In genomic region chr1:24866211-24867063, GRCh38 we compare ENCODE assay signal across 18 cellular contexts.
DNase-seq lines count a peak whose midpoint lies in the region; ATAC-seq and TF ChIP-seq lines count a peak whose summit lies in the region.
"Had no signal": no experiment of that assay in that cellular context is flagged by ENCODE, and none has a peak within 500 bp of the region (broad histone marks: within the 10 kb centered on the region; RNA-seq: fewer than 3 reads in every experiment).

No MANE protein-coding gene starts in this region.

- H3K27me3 Mint-ChIP-seq in natural killer cell (ENCODE audit: low read depth in 2 of 2): no peaks in the 10 kb centered on the region
- H3K27me3 Mint-ChIP-seq in natural killer cell treated with Interleukin-12 subunit alpha and Interleukin-12 subunit beta and Interleukin-15 and Interleukin-18, amount 100 ng/mL, for 72 hours: no peaks in the 10 kb centered on the region

- H3K4me3 Mint-ChIP-seq in natural killer cell: no peak overlapping the region
- no peak overlapping the region for H3K4me3 Mint-ChIP-seq in natural killer cell treated with Interleukin-12 subunit alpha and Interleukin-12 subunit beta and Interleukin-15 and Interleukin-18, amount 100 ng/mL, for 72 hours

- ATAC-seq in natural killer cell (no peak), RWPE2 (ENCODE audit: low read depth) (no peak), GM21717 (IDR thresholded peaks at IDR 0.05; ENCODE audit: unreplicated experiment) (no peak)
- no peak for ATAC-seq in natural killer cell treated with Interleukin-12 subunit alpha and Interleukin-12 subunit beta and Interleukin-15 and Interleukin-18, amount 100 ng/mL, for 72 hours

- no peak overlapping the region for H3K27ac ChIP-seq in RWPE2 (ENCODE audit: poor library complexity, severe bottlenecking)
- H3K27ac ChIP-seq: parathyroid adenoma had no signal

- no peaks in the 10 kb centered on the region for H3K27me3 ChIP-seq in RWPE2 (ENCODE audit: insufficient read depth, poor library complexity, severe bottlenecking)

- no peaks in the 10 kb centered on the region for H3K9me3 ChIP-seq in RWPE2 (ENCODE audit: severe bottlenecking)

- H3K36me3 ChIP-seq in RWPE2 (ENCODE audit: low read depth): no peaks in the 10 kb centered on the region

- intact Hi-C loops in natural killer cell (cut with micrococcal nuclease): no loop called here

- H3K36me3 Mint-ChIP-seq in natural killer cell: peaks cover 8% of the 10 kb centered on the region
- H3K36me3 Mint-ChIP-seq in natural killer cell treated with Interleukin-12 subunit alpha and Interleukin-12 subunit beta and Interleukin-15 and Interleukin-18, amount 100 ng/mL, for 72 hours: no peaks in the 10 kb centered on the region

- no peaks in the 10 kb centered on the region for H3K9me3 Mint-ChIP-seq in natural killer cell
- no peaks in the 10 kb centered on the region for H3K9me3 Mint-ChIP-seq in natural killer cell treated with Interleukin-12 subunit alpha and Interleukin-12 subunit beta and Interleukin-15 and Interleukin-18, amount 100 ng/mL, for 72 hours

- no peak overlapping the region for H3K27ac Mint-ChIP-seq in natural killer cell
- peak overlapping the region in 1 of 2 donors; percentile 42 for H3K27ac Mint-ChIP-seq in natural killer cell treated with Interleukin-12 subunit alpha and Interleukin-12 subunit beta and Interleukin-15 and Interleukin-18, amount 100 ng/mL, for 72 hours

- peaks cover 66 to 69% of the 10 kb centered on the region in 2 donors for H3K4me1 Mint-ChIP-seq in natural killer cell
- peaks cover 40 to 54% of the 10 kb centered on the region in 2 donors for H3K4me1 Mint-ChIP-seq in natural killer cell treated with Interleukin-12 subunit alpha and Interleukin-12 subunit beta and Interleukin-15 and Interleukin-18, amount 100 ng/mL, for 72 hours (ENCODE audit: low read depth in 2 of 2)

- H3K4me1 ChIP-seq in RWPE2 (ENCODE audit: insufficient read depth, poor library complexity, severe bottlenecking): no peaks in the 10 kb centered on the region

- TF ChIP-seq CTCF in natural killer cell (IDR thresholded peaks at IDR 0.05): no peak
- no peak for TF ChIP-seq CTCF in RWPE2 (IDR thresholded peaks at IDR 0.05; ENCODE audit: poor library complexity, severe bottlenecking)

- peak; percentile 10 for DNase-seq in natural killer cell
- DNase-seq in natural killer cell treated with Interleukin-12 subunit alpha and Interleukin-12 subunit beta and Interleukin-15 and Interleukin-18, amount 100 ng/mL, for 72 hours (ENCODE audit: low spot score): no peak
- peak; percentile 16 for DNase-seq in RWPE2 (ENCODE audit: low spot score)
- peak; percentile 47 for DNase-seq in islet precursor cell
- DNase-seq in NOMO-1 (lab: John Stamatoyannopoulos, UW; ENCODE audit: unreplicated experiment in 2 of 2): no peak
- DNase-seq in HuH-7 (ENCODE audit: low spot score): no peak
- no peak for DNase-seq in T-helper 9 cell
- DNase-seq: activated effector memory CD4-positive, alpha-beta T cell treated with anti-CD3 and anti-CD28 coated beads, Interleukin-2, amount 50 U/mL, for 16 hours; AML-193; anterior cingulate cortex; Calu3; foreskin melanocyte; NCI-H187; NCI-H226; RPMI8226; stimulated activated CD4-positive, alpha-beta T cell treated with anti-CD3 and anti-CD28 coated beads, Interleukin-4, amount 100 ng/mL, for 1 hour had no signal

- no peak overlapping the region for H3K4me3 ChIP-seq in RWPE2 (ENCODE audit: severe bottlenecking)

Comparison
In these comparisons a context has a peak if more than half of its experiments do, and no peak if none do; other contexts are left out.
1. DNase-seq: peak in natural killer cell (single experiment), RWPE2 (single experiment) and islet precursor cell (single experiment); none in natural killer cell treated with Interleukin-12 subunit alpha and Interleukin-12 subunit beta and Interleukin-15 and Interleukin-18, amount 100 ng/mL, for 72 hours (single experiment), NOMO-1 (0 of 2), HuH-7 (single experiment) and T-helper 9 cell (single experiment).